9 cellular contexts compared by ENCODE assay signal in the genomic region with DNA sequence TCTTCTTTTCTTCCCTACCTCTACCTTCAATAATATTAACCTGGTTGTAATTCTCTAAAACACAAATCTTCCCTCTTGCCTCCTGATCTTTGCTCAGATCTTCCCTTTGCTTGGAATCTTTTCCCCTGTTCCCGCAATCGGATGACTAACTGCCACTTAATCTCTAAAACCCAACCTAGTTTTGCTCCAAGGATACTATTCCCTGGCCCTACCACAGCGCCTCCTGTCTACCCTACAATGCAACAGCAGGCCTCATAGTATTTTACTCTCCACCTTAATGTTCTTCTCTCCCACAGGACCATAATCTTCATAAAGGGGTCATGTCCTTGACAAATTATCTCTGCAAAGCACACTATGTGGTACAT.
DNase-seq lines count a peak whose midpoint lies in the region; ATAC-seq and TF ChIP-seq lines count a peak whose summit lies in the region.
"Had no signal": no experiment of that assay in that cellular context is flagged by ENCODE, and none has a peak within 500 bp of the region (broad histone marks: within the 10 kb centered on the region; RNA-seq: fewer than 3 reads in every experiment).

No MANE protein-coding gene starts in this region.

- no peak for ATAC-seq in activated CD8-positive, alpha-beta T cell treated with anti-CD3 and anti-CD28 coated beads for 36 hours
- no peak for ATAC-seq in activated CD8-positive, alpha-beta T cell treated with anti-CD3 and anti-CD28 coated beads, Interleukin-2, amount 10 ng/mL, durations not matched to agents 7 days and 5 days
- no peak for ATAC-seq in PC-3
- ATAC-seq in stimulated activated naive B cell treated with anti-CD40 and anti-IgM and Interleukin-4, amounts not matched to agents 10 μg/mL and 1 μg/mL and 100 μg/mL, for 72 hours (replicated peaks), result no peak
- ATAC-seq: Right ventricle myocardium inferior had no signal

- H3K9me3 ChIP-seq in PC-3 (ENCODE audit: low read length) (no peaks in the 10 kb centered on the region), tibial artery (no peaks in the 10 kb centered on the region), ovary (no peaks in the 10 kb centered on the region)

- no peak overlapping the region; the same call in 1 of the 2 replicates for H3K9ac ChIP-seq in PC-3 (ENCODE audit: low read length)

- H3K36me3 Mint-ChIP-seq in activated CD8-positive, alpha-beta T cell treated with anti-CD3 and anti-CD28 coated beads for 36 hours (ENCODE audit: low read depth), result no peaks in the 10 kb centered on the region
- H3K36me3 Mint-ChIP-seq in activated CD8-positive, alpha-beta T cell treated with anti-CD3 and anti-CD28 coated beads, Interleukin-2, amount 10 ng/mL, durations not matched to agents 7 days and 5 days (ENCODE audit: low read depth), result peaks cover 2% of the 10 kb centered on the region
- peaks cover 1% of the 10 kb centered on the region for H3K36me3 Mint-ChIP-seq in activated T-helper 1 cell treated with anti-CD3 and anti-CD28 coated beads, Interleukin-12 subunit alpha, Interleukin-12 subunit beta, Interleukin-2, Interleukin-4 antibody, amounts not matched to agents 30 ng/mL and 10 ng/mL and 1 ng/mL, durations not matched to agents 14 hours and 24 hours and 36 hours (ENCODE audit: low read depth)
- peaks cover 0 to 3% of the 10 kb centered on the region in 2 donors for H3K36me3 Mint-ChIP-seq in stimulated activated naive B cell treated with anti-CD40 and anti-IgM and Interleukin-4, amounts not matched to agents 10 μg/mL and 1 μg/mL and 100 μg/mL, for 72 hours

- 0 out of 2 replicates have a peak overlapping the region, but pooled peaks have one; percentile 36 for H3K4me2 ChIP-seq in PC-3 (ENCODE audit: low read length)

- H3K79me2 ChIP-seq in PC-3 (ENCODE audit: low read length), result no peaks in the 10 kb centered on the region

- TF ChIP-seq POLR2A in ovary (IDR thresholded peaks at IDR 0.05), result no peak

- POLR2A ChIA-PET in activated CD8-positive, alpha-beta T cell treated with anti-CD3 and anti-CD28 coated beads for 36 hours (lab: Charles Lee), result no interaction called here
- POLR2A ChIA-PET in activated CD8-positive, alpha-beta T cell treated with anti-CD3 and anti-CD28 coated beads, Interleukin-2, amount 10 ng/mL, durations not matched to agents 7 days and 5 days (lab: Charles Lee), result no interaction called here
- POLR2A ChIA-PET in PC-3 (lab: Charles Lee; ENCODE audit: unreplicated experiment), result no interaction called here

- peaks cover 5% of the 10 kb centered on the region for H3K4me1 Mint-ChIP-seq in activated CD8-positive, alpha-beta T cell treated with anti-CD3 and anti-CD28 coated beads for 36 hours (ENCODE audit: low read depth)
- peaks cover 32% of the 10 kb centered on the region for H3K4me1 Mint-ChIP-seq in activated CD8-positive, alpha-beta T cell treated with anti-CD3 and anti-CD28 coated beads, Interleukin-2, amount 10 ng/mL, durations not matched to agents 7 days and 5 days (ENCODE audit: low read depth)
- peaks cover 20% of the 10 kb centered on the region for H3K4me1 Mint-ChIP-seq in activated T-helper 1 cell treated with anti-CD3 and anti-CD28 coated beads, Interleukin-12 subunit alpha, Interleukin-12 subunit beta, Interleukin-2, Interleukin-4 antibody, amounts not matched to agents 30 ng/mL and 10 ng/mL and 1 ng/mL, durations not matched to agents 14 hours and 24 hours and 36 hours (ENCODE audit: low read depth)
- peaks cover 22 to 29% of the 10 kb centered on the region in 2 donors for H3K4me1 Mint-ChIP-seq in stimulated activated naive B cell treated with anti-CD40 and anti-IgM and Interleukin-4, amounts not matched to agents 10 μg/mL and 1 μg/mL and 100 μg/mL, for 72 hours

- H3K4me1 ChIP-seq in PC-3 (ENCODE audit: insufficient read depth, low read length) (peaks cover 63% of the 10 kb centered on the region), tibial artery (peaks cover 0 to 57% (median 11%) of the 10 kb centered on the region in 4 donors), ovary (ENCODE audit: insufficient read depth) (no peaks in the 10 kb centered on the region)

- TF ChIP-seq CTCF in activated CD8-positive, alpha-beta T cell treated with anti-CD3 and anti-CD28 coated beads for 36 hours (IDR thresholded peaks at IDR 0.05), result peak; percentile 58
- peak; percentile 79 for TF ChIP-seq CTCF in PC-3 (conservative IDR thresholded peaks at IDR 0.05; ENCODE audit: low read depth, low read length)
- TF ChIP-seq CTCF in tibial artery (IDR thresholded peaks at IDR 0.05), result no peak
- no peak for TF ChIP-seq CTCF in ovary (IDR thresholded peaks at IDR 0.05)

- H3K27me3 Mint-ChIP-seq in activated CD8-positive, alpha-beta T cell treated with anti-CD3 and anti-CD28 coated beads for 36 hours, result peaks cover 6% of the 10 kb centered on the region
- peaks cover 13% of the 10 kb centered on the region for H3K27me3 Mint-ChIP-seq in activated CD8-positive, alpha-beta T cell treated with anti-CD3 and anti-CD28 coated beads, Interleukin-2, amount 10 ng/mL, durations not matched to agents 7 days and 5 days (ENCODE audit: low read depth)
- peaks cover 9% of the 10 kb centered on the region for H3K27me3 Mint-ChIP-seq in activated T-helper 1 cell treated with anti-CD3 and anti-CD28 coated beads, Interleukin-12 subunit alpha, Interleukin-12 subunit beta, Interleukin-2, Interleukin-4 antibody, amounts not matched to agents 30 ng/mL and 10 ng/mL and 1 ng/mL, durations not matched to agents 14 hours and 24 hours and 36 hours (ENCODE audit: insufficient read depth)
- H3K27me3 Mint-ChIP-seq in stimulated activated naive B cell treated with anti-CD40 and anti-IgM and Interleukin-4, amounts not matched to agents 10 μg/mL and 1 μg/mL and 100 μg/mL, for 72 hours, result peaks cover 16 to 18% of the 10 kb centered on the region in 2 donors

- TF ChIP-seq EP300 in ovary (IDR thresholded peaks at IDR 0.05), result no peak

- CTCF ChIA-PET in activated CD8-positive, alpha-beta T cell treated with anti-CD3 and anti-CD28 coated beads for 36 hours (lab: Charles Lee), result no interaction called here
- CTCF ChIA-PET in activated CD8-positive, alpha-beta T cell treated with anti-CD3 and anti-CD28 coated beads, Interleukin-2, amount 10 ng/mL, durations not matched to agents 7 days and 5 days (lab: Charles Lee), result interaction anchor here (0.7 to 1.5 kb wide), 2 partner anchors 9 to 683 kb away, joined by 3 to 4 read pairs; no protein-coding TSS in a partner anchor
- CTCF ChIA-PET in PC-3 (lab: Charles Lee), result no interaction called here

- intact Hi-C loops in activated CD8-positive, alpha-beta T cell treated with anti-CD3 and anti-CD28 coated beads for 36 hours (cut with micrococcal nuclease), result no loop called here
- intact Hi-C loops in PC-3 (cut with micrococcal nuclease) (loop anchor here (10.0 kb wide), 1 partner anchor 178 kb away; no protein-coding TSS in a partner anchor), tibial artery (cut with DNase I; ENCODE audit: low total_unique reads) (no loop called here), ovary (cut with DNase I) (no loop called here)
- intact Hi-C loops in activated T-helper 1 cell treated with anti-CD3 and anti-CD28 coated beads, Interleukin-12 subunit alpha, Interleukin-12 subunit beta, Interleukin-2, Interleukin-4 antibody, amounts not matched to agents 30 ng/mL and 10 ng/mL and 1 ng/mL, durations not matched to agents 14 hours and 24 hours and 36 hours (cut with micrococcal nuclease), result no loop called here

- no peaks in the 10 kb centered on the region for H3K36me3 ChIP-seq in PC-3 (ENCODE audit: low read depth, low read length)
- H3K36me3 ChIP-seq in tibial artery, result no peaks in the 10 kb centered on the region
- no peaks in the 10 kb centered on the region for H3K36me3 ChIP-seq in ovary

- H3K9me2 ChIP-seq in PC-3 (replicated peaks; ENCODE audit: low read length), result no peaks in the 10 kb centered on the region

- 88 to 92% (median 91%) methylated on average over 3 of the region's 3 CpGs for WGBS in ovary, 3 donors

- peaks cover 4% of the 10 kb centered on the region for H3K9me3 Mint-ChIP-seq in activated CD8-positive, alpha-beta T cell treated with anti-CD3 and anti-CD28 coated beads for 36 hours
- no peaks in the 10 kb centered on the region for H3K9me3 Mint-ChIP-seq in activated CD8-positive, alpha-beta T cell treated with anti-CD3 and anti-CD28 coated beads, Interleukin-2, amount 10 ng/mL, durations not matched to agents 7 days and 5 days (ENCODE audit: insufficient read depth)
- no peaks in the 10 kb centered on the region for H3K9me3 Mint-ChIP-seq in activated T-helper 1 cell treated with anti-CD3 and anti-CD28 coated beads, Interleukin-12 subunit alpha, Interleukin-12 subunit beta, Interleukin-2, Interleukin-4 antibody, amounts not matched to agents 30 ng/mL and 10 ng/mL and 1 ng/mL, durations not matched to agents 14 hours and 24 hours and 36 hours
- peaks cover 8 to 15% of the 10 kb centered on the region in 2 donors for H3K9me3 Mint-ChIP-seq in stimulated activated naive B cell treated with anti-CD40 and anti-IgM and Interleukin-4, amounts not matched to agents 10 μg/mL and 1 μg/mL and 100 μg/mL, for 72 hours

- H3K27ac Mint-ChIP-seq in activated CD8-positive, alpha-beta T cell treated with anti-CD3 and anti-CD28 coated beads for 36 hours, result no peak overlapping the region
- no peak overlapping the region for H3K27ac Mint-ChIP-seq in activated CD8-positive, alpha-beta T cell treated with anti-CD3 and anti-CD28 coated beads, Interleukin-2, amount 10 ng/mL, durations not matched to agents 7 days and 5 days
- no peak overlapping the region for H3K27ac Mint-ChIP-seq in activated T-helper 1 cell treated with anti-CD3 and anti-CD28 coated beads, Interleukin-12 subunit alpha, Interleukin-12 subunit beta, Interleukin-2, Interleukin-4 antibody, amounts not matched to agents 30 ng/mL and 10 ng/mL and 1 ng/mL, durations not matched to agents 14 hours and 24 hours and 36 hours
- no peak overlapping the region for H3K27ac Mint-ChIP-seq in stimulated activated naive B cell treated with anti-CD40 and anti-IgM and Interleukin-4, amounts not matched to agents 10 μg/mL and 1 μg/mL and 100 μg/mL, for 72 hours

- H4K20me1 ChIP-seq in PC-3 (ENCODE audit: low read length), result no peaks in the 10 kb centered on the region

- no peak for DNase-seq in activated CD8-positive, alpha-beta T cell treated with anti-CD3 and anti-CD28 coated beads for 36 hours
- no peak for DNase-seq in activated CD8-positive, alpha-beta T cell treated with anti-CD3 and anti-CD28 coated beads, Interleukin-2, amount 10 ng/mL, durations not matched to agents 7 days and 5 days
- peak; percentile 55 for DNase-seq in PC-3
- peak; percentile 24 for DNase-seq in fibroblast of gingiva (ENCODE audit: low read depth)
- no peak for DNase-seq in tibial artery
- DNase-seq in activated T-helper 1 cell treated with anti-CD3 and anti-CD28 coated beads, Interleukin-12 subunit alpha, Interleukin-12 subunit beta, Interleukin-2, Interleukin-4 antibody, amounts not matched to agents 30 ng/mL and 10 ng/mL and 1 ng/mL, durations not matched to agents 14 hours and 24 hours and 36 hours (ENCODE audit: low spot score), result no peak
- DNase-seq in ovary, result no peak
- no peak for DNase-seq in stimulated activated naive B cell treated with anti-CD40 and anti-IgM and Interleukin-4, amounts not matched to agents 10 μg/mL and 1 μg/mL and 100 μg/mL, for 72 hours

- H3K4me3 ChIP-seq in PC-3 (ENCODE audit: low read length) (no peak overlapping the region), tibial artery (no peak overlapping the region), ovary (no peak overlapping the region)

- no TSS peak for BruUV-seq in PC-3 (replicated peaks; lab: Mats Ljungman, UMichigan)

- peak overlapping the region; percentile 75 for H3K27ac ChIP-seq in PC-3 (ENCODE audit: low read length)
- peak overlapping the region; percentile 80 to 82 for H3K27ac ChIP-seq in tibial artery
- H3K27ac ChIP-seq in ovary, result no peak overlapping the region

- H3K4me3 Mint-ChIP-seq in activated CD8-positive, alpha-beta T cell treated with anti-CD3 and anti-CD28 coated beads for 36 hours, result no peak overlapping the region
- H3K4me3 Mint-ChIP-seq in activated CD8-positive, alpha-beta T cell treated with anti-CD3 and anti-CD28 coated beads, Interleukin-2, amount 10 ng/mL, durations not matched to agents 7 days and 5 days, result no peak overlapping the region
- H3K4me3 Mint-ChIP-seq in activated T-helper 1 cell treated with anti-CD3 and anti-CD28 coated beads, Interleukin-12 subunit alpha, Interleukin-12 subunit beta, Interleukin-2, Interleukin-4 antibody, amounts not matched to agents 30 ng/mL and 10 ng/mL and 1 ng/mL, durations not matched to agents 14 hours and 24 hours and 36 hours, result no peak overlapping the region
- H3K4me3 Mint-ChIP-seq in stimulated activated naive B cell treated with anti-CD40 and anti-IgM and Interleukin-4, amounts not matched to agents 10 μg/mL and 1 μg/mL and 100 μg/mL, for 72 hours, result no peak overlapping the region

- H3K27me3 ChIP-seq in PC-3 (ENCODE audit: low read length) (no peaks in the 10 kb centered on the region), tibial artery (no peaks in the 10 kb centered on the region), ovary (no peaks in the 10 kb centered on the region)

- no peaks in the 10 kb centered on the region for H3F3A ChIP-seq in PC-3 (ENCODE audit: low read length, unreplicated experiment)

- no peak overlapping the region for H2AFZ ChIP-seq in PC-3 (ENCODE audit: low read length)

Comparison
In these comparisons a context has a peak if more than half of its experiments do, and no peak if none do; other contexts are left out.
1. DNase-seq: peak in PC-3 (single experiment) and fibroblast of gingiva (single experiment); none in activated CD8-positive, alpha-beta T cell treated with anti-CD3 and anti-CD28 coated beads for 36 hours (single experiment), activated CD8-positive, alpha-beta T cell treated with anti-CD3 and anti-CD28 coated beads, Interleukin-2, amount 10 ng/mL, durations not matched to agents 7 days and 5 days (single experiment), tibial artery (0 of 2), activated T-helper 1 cell treated with anti-CD3 and anti-CD28 coated beads, Interleukin-12 subunit alpha, Interleukin-12 subunit beta, Interleukin-2, Interleukin-4 antibody, amounts not matched to agents 30 ng/mL and 10 ng/mL and 1 ng/mL, durations not matched to agents 14 hours and 24 hours and 36 hours (single experiment), ovary (0 of 5) and stimulated activated naive B cell treated with anti-CD40 and anti-IgM and Interleukin-4, amounts not matched to agents 10 μg/mL and 1 μg/mL and 100 μg/mL, for 72 hours (single experiment).
2. CTCF ChIP-seq: peak in activated CD8-positive, alpha-beta T cell treated with anti-CD3 and anti-CD28 coated beads for 36 hours (single experiment) and PC-3 (single experiment); none in tibial artery (0 of 2) and ovary (0 of 3).
3. H3K27ac ChIP-seq: peak in PC-3 (single experiment) and tibial artery (2 of 2); none in ovary (0 of 2).